ENCODE assay signal across 1 cellular context in the genomic region with DNA sequence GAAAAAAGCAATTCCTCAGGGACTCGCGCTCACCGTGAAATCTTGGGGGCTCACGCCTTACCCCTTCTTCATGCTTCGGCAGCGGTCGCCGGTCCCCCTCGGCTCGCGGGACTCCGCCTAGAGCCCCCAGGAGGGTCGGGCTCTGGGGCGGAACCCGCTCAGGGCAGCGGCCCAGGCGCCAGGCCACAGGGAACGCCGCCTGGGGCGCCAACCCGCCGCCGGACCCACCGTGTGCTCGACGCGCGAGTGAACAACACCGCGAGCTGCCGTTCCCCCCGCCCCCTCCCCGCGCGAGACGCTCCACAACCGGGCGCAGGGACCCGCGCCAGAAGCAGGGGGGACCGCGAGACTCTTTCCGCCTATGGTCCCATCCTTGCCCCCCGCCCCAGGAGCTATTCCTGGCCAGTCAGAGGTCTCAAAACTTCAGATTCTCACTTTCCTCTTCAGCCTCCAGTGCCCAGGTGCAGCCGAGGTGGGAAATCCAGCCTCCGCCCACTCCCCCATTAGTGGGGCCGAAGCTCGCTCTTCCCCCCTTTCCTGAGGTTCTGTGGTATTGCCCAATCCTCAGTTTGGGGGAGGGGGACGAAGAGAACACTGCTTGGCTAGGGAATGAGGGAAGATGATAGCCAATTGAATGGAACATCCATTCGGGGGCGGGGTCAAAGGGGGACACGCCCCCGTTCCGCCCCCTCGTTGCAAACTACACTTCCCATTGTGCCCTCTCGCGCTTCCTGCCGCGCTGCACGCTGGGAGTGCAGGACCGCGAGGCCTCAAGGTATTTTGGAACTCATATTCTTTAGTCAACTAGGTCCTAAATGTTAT.
TF ChIP-seq lines count a peak whose summit lies in the region.

A gene (minus strand): TSS at position 265 of the 822 bp plus-strand sequence. CDS start 52,069 bp downstream, outside the sequence.

TF ChIP-seq in K562, 482 proteins besides CTCF, POLR2A, EP300 and RAD21 (continued from another document and continues in another):
- TF ChIP-seq ZNF695 (CRISPR knock-in tag; IDR thresholded peaks at IDR 0.05) (no peak), CCNT2 (IDR thresholded peaks at IDR 0.05; ENCODE audit: borderline replicate concordance, extremely low read depth, insufficient read length, low read depth, low read length) (peak; percentile 24), HDAC8 (tag; IDR thresholded peaks at IDR 0.05) (peak; percentile 41; the same call in 1 of the 2 replicates), NFATC3 (IDR thresholded peaks at IDR 0.05) (no peak), SP1 (CRISPR knock-in tag; IDR thresholded peaks at IDR 0.05) (peak; percentile 85), TEAD4 (IDR thresholded peaks at IDR 0.05; ENCODE audit: low read length) (no peak), TEAD4 (CRISPR knock-in tag; IDR thresholded peaks at IDR 0.05; ENCODE audit: borderline replicate concordance) (no peak), ZNF354B (CRISPR knock-in tag; IDR thresholded peaks at IDR 0.05) (no peak), ZC3H4 (CRISPR knock-in tag; IDR thresholded peaks at IDR 0.05; ENCODE audit: borderline replicate concordance) (no peak), SRSF1 (IDR thresholded peaks at IDR 0.05; ENCODE audit: low read depth, low read length) (no peak), NFXL1 (CRISPR knock-in tag; IDR thresholded peaks at IDR 0.05) (no peak), ZFP1 (CRISPR knock-in tag; IDR thresholded peaks at IDR 0.05) (no peak), NR3C1 (CRISPR knock-in tag; IDR thresholded peaks at IDR 0.05) (0 out of 2 replicates have a peak, but pooled peaks have one; percentile 20), NFRKB (IDR thresholded peaks at IDR 0.05; ENCODE audit: low read depth) (no peak), SMARCA5 (IDR thresholded peaks at IDR 0.05) (no peak), BRCA1 (IDR thresholded peaks at IDR 0.05) (no peak), BRCA1 (CRISPR knock-in tag; IDR thresholded peaks at IDR 0.05) (no peak), RBFOX2 (IDR thresholded peaks at IDR 0.05; ENCODE audit: low read depth, low read length) (peak; percentile 82), PRPF4 (IDR thresholded peaks at IDR 0.05; ENCODE audit: insufficient read depth, low read depth, low read length, poor library complexity, severe bottlenecking) (no peak), ZBTB7A (IDR thresholded peaks at IDR 0.05; ENCODE audit: borderline replicate concordance, control insufficient read depth, low read depth, low read length) (peak; percentile 61; the same call in 1 of the 2 replicates), ZNF212 (CRISPR knock-in tag; IDR thresholded peaks at IDR 0.05) (no peak), TRIM24 (IDR thresholded peaks at IDR 0.05) (peak in 1 of 2 experiments; percentile 20; a peak in 1 of 4 replicates), LARP7 (IDR thresholded peaks at IDR 0.05) (no peak), IRF2 (CRISPR knock-in tag; IDR thresholded peaks at IDR 0.05) (no peak), ZNF24 (IDR thresholded peaks at IDR 0.05) (no peak), SMAD2 (IDR thresholded peaks at IDR 0.05; ENCODE audit: low read depth, low read length) (no peak), NCOA1 (IDR thresholded peaks at IDR 0.05; ENCODE audit: low read depth) (no peak), ZNF121 (CRISPR knock-in tag; conservative IDR thresholded peaks at IDR 0.05) (no peak), SOX6 (IDR thresholded peaks at IDR 0.05) (peak; percentile 29; the same call in 1 of the 2 replicates), RBBP5 (IDR thresholded peaks at IDR 0.05; ENCODE audit: borderline replicate concordance, insufficient read depth, low read length, poor library complexity, severe bottlenecking) (peak; percentile 67), RFX7 (CRISPR knock-in tag; IDR thresholded peaks at IDR 0.05) (no peak), SUPT5H (IDR thresholded peaks at IDR 0.05) (peak; percentile 64), MAFF (IDR thresholded peaks at IDR 0.05; ENCODE audit: low read length) (no peak; the same call in 1 of the 2 replicates), KLF13 (tag; IDR thresholded peaks at IDR 0.05; ENCODE audit: borderline replicate concordance, low read depth) (peak; percentile 59; the same call in 1 of the 2 replicates), RBM39 (optimal IDR thresholded peaks at IDR 0.05; ENCODE audit: low read depth, low read length) (no peak), FUS (optimal IDR thresholded peaks at IDR 0.05; ENCODE audit: low read depth, low read length) (no peak), COPS2 (conservative IDR thresholded peaks at IDR 0.05) (no peak)
- TF ChIP-seq, protein P1, sequence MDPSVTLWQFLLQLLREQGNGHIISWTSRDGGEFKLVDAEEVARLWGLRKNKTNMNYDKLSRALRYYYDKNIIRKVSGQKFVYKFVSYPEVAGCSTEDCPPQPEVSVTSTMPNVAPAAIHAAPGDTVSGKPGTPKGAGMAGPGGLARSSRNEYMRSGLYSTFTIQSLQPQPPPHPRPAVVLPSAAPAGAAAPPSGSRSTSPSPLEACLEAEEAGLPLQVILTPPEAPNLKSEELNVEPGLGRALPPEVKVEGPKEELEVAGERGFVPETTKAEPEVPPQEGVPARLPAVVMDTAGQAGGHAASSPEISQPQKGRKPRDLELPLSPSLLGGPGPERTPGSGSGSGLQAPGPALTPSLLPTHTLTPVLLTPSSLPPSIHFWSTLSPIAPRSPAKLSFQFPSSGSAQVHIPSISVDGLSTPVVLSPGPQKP (CRISPR knock-in tag; IDR thresholded peaks at IDR 0.05) = no peak
- TF ChIP-seq, protein P2, sequence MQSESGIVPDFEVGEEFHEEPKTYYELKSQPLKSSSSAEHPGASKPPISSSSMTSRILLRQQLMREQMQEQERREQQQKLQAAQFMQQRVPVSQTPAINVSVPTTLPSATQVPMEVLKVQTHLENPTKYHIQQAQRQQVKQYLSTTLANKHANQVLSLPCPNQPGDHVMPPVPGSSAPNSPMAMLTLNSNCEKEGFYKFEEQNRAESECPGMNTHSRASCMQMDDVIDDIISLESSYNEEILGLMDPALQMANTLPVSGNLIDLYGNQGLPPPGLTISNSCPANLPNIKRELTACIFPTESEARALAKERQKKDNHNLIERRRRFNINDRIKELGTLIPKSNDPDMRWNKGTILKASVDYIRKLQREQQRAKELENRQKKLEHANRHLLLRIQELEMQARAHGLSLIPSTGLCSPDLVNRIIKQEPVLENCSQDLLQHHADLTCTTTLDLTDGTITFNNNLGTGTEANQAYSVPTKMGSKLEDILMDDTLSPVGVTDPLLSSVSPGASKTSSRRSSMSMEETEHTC (IDR thresholded peaks at IDR 0.05) = no peak
- TF ChIP-seq, protein P3, sequence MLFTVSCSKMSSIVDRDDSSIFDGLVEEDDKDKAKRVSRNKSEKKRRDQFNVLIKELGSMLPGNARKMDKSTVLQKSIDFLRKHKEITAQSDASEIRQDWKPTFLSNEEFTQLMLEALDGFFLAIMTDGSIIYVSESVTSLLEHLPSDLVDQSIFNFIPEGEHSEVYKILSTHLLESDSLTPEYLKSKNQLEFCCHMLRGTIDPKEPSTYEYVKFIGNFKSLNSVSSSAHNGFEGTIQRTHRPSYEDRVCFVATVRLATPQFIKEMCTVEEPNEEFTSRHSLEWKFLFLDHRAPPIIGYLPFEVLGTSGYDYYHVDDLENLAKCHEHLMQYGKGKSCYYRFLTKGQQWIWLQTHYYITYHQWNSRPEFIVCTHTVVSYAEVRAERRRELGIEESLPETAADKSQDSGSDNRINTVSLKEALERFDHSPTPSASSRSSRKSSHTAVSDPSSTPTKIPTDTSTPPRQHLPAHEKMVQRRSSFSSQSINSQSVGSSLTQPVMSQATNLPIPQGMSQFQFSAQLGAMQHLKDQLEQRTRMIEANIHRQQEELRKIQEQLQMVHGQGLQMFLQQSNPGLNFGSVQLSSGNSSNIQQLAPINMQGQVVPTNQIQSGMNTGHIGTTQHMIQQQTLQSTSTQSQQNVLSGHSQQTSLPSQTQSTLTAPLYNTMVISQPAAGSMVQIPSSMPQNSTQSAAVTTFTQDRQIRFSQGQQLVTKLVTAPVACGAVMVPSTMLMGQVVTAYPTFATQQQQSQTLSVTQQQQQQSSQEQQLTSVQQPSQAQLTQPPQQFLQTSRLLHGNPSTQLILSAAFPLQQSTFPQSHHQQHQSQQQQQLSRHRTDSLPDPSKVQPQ (CRISPR knock-in tag; IDR thresholded peaks at IDR 0.05; ENCODE audit: borderline replicate concordance) = no peak
- TF ChIP-seq, protein P4, sequence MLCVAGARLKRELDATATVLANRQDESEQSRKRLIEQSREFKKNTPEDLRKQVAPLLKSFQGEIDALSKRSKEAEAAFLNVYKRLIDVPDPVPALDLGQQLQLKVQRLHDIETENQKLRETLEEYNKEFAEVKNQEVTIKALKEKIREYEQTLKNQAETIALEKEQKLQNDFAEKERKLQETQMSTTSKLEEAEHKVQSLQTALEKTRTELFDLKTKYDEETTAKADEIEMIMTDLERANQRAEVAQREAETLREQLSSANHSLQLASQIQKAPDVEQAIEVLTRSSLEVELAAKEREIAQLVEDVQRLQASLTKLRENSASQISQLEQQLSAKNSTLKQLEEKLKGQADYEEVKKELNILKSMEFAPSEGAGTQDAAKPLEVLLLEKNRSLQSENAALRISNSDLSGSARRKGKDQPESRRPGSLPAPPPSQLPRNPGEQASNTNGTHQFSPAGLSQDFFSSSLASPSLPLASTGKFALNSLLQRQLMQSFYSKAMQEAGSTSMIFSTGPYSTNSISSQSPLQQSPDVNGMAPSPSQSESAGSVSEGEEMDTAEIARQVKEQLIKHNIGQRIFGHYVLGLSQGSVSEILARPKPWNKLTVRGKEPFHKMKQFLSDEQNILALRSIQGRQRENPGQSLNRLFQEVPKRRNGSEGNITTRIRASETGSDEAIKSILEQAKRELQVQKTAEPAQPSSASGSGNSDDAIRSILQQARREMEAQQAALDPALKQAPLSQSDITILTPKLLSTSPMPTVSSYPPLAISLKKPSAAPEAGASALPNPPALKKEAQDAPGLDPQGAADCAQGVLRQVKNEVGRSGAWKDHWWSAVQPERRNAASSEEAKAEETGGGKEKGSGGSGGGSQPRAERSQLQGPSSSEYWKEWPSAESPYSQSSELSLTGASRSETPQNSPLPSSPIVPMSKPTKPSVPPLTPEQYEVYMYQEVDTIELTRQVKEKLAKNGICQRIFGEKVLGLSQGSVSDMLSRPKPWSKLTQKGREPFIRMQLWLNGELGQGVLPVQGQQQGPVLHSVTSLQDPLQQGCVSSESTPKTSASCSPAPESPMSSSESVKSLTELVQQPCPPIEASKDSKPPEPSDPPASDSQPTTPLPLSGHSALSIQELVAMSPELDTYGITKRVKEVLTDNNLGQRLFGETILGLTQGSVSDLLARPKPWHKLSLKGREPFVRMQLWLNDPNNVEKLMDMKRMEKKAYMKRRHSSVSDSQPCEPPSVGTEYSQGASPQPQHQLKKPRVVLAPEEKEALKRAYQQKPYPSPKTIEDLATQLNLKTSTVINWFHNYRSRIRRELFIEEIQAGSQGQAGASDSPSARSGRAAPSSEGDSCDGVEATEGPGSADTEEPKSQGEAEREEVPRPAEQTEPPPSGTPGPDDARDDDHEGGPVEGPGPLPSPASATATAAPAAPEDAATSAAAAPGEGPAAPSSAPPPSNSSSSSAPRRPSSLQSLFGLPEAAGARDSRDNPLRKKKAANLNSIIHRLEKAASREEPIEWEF (CRISPR knock-in tag; IDR thresholded peaks at IDR 0.05) = no peak
- TF ChIP-seq, protein P5, sequence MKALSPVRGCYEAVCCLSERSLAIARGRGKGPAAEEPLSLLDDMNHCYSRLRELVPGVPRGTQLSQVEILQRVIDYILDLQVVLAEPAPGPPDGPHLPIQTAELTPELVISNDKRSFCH (CRISPR knock-in tag; IDR thresholded peaks at IDR 0.05) = no peak
- TF ChIP-seq, protein P5 (tag; IDR thresholded peaks at IDR 0.05) = no peak
- TF ChIP-seq, protein P6, sequence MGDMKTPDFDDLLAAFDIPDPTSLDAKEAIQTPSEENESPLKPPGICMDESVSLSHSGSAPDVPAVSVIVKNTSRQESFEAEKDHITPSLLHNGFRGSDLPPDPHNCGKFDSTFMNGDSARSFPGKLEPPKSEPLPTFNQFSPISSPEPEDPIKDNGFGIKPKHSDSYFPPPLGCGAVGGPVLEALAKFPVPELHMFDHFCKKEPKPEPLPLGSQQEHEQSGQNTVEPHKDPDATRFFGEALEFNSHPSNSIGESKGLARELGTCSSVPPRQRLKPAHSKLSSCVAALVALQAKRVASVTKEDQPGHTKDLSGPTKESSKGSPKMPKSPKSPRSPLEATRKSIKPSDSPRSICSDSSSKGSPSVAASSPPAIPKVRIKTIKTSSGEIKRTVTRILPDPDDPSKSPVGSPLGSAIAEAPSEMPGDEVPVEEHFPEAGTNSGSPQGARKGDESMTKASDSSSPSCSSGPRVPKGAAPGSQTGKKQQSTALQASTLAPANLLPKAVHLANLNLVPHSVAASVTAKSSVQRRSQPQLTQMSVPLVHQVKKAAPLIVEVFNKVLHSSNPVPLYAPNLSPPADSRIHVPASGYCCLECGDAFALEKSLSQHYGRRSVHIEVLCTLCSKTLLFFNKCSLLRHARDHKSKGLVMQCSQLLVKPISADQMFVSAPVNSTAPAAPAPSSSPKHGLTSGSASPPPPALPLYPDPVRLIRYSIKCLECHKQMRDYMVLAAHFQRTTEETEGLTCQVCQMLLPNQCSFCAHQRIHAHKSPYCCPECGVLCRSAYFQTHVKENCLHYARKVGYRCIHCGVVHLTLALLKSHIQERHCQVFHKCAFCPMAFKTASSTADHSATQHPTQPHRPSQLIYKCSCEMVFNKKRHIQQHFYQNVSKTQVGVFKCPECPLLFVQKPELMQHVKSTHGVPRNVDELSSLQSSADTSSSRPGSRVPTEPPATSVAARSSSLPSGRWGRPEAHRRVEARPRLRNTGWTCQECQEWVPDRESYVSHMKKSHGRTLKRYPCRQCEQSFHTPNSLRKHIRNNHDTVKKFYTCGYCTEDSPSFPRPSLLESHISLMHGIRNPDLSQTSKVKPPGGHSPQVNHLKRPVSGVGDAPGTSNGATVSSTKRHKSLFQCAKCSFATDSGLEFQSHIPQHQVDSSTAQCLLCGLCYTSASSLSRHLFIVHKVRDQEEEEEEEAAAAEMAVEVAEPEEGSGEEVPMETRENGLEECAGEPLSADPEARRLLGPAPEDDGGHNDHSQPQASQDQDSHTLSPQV (IDR thresholded peaks at IDR 0.05) = peak; percentile 54; the same call in 1 of the 2 replicates
- TF ChIP-seq, protein P7, sequence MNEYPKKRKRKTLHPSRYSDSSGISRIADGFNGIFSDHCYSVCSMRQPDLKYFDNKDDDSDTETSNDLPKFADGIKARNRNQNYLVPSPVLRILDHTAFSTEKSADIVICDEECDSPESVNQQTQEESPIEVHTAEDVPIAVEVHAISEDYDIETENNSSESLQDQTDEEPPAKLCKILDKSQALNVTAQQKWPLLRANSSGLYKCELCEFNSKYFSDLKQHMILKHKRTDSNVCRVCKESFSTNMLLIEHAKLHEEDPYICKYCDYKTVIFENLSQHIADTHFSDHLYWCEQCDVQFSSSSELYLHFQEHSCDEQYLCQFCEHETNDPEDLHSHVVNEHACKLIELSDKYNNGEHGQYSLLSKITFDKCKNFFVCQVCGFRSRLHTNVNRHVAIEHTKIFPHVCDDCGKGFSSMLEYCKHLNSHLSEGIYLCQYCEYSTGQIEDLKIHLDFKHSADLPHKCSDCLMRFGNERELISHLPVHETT (CRISPR knock-in tag; conservative IDR thresholded peaks at IDR 0.05 in 1 of 2, IDR thresholded peaks at IDR 0.05 in 1 of 2) = peak in 1 of 2 experiments; percentile 75; a peak in 1 of 4 replicates
- TF ChIP-seq, protein P8, sequence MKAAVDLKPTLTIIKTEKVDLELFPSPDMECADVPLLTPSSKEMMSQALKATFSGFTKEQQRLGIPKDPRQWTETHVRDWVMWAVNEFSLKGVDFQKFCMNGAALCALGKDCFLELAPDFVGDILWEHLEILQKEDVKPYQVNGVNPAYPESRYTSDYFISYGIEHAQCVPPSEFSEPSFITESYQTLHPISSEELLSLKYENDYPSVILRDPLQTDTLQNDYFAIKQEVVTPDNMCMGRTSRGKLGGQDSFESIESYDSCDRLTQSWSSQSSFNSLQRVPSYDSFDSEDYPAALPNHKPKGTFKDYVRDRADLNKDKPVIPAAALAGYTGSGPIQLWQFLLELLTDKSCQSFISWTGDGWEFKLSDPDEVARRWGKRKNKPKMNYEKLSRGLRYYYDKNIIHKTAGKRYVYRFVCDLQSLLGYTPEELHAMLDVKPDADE (conservative IDR thresholded peaks at IDR 0.05; ENCODE audit: control insufficient read depth, low read depth, low read length) = peak; percentile 95
